In the genomic region with DNA sequence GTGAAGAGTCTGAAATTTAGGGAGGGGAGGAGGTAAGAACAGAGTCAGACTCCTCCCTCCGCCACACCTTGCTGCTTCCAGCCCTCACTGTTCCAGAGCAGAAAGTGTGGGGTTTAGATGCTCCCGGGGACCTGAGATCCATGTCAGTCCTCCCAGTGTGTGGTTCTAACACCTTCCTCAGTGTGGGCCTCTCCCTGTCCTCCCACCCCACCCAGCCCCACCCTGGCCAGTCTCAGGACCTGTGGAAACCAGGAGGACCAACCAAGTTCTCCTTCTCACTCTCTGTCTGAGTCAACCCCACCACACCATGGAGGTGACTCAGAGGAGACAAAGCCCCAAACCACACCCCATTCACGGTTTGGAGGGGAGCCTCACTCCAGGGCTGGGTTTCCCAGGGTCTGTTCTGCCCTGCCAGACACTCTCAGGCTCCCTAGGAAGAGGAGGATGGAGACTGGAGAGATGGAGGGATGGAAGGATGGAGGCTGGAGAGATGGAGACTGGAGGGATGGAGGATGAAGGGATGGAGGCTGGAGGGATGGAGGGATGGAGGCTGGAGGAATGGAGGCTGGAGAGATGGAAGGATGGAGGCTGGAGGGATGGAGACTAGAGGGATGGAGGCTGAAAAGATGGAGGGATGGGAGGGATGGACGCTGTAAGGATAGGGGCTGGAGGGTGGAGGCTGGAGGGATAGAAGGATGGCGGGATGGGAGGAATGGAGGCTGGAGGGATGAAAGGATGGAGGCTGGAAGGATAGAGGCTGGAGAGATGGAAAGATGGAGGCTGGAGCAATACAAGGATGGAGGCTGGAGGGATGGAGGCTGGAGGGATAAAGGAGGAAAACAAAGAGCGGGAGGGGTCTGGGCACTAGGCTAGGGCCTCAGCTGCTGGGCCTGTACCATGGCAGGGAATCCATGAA, we compare ENCODE assay signal across 9 cellular contexts.
DNase-seq lines count a peak whose midpoint lies in the region; ATAC-seq, FAIRE-seq and TF ChIP-seq lines count a peak whose summit lies in the region.
"Had no signal": no experiment of that assay in that cellular context is flagged by ENCODE, and none has a peak within 500 bp of the region (broad histone marks: within the 10 kb centered on the region; RNA-seq: fewer than 3 reads in every experiment).

No MANE protein-coding gene starts in this region.

- DNase-seq in activated CD4-positive, alpha-beta T cell treated with anti-CD3 and anti-CD28 coated beads, Interleukin-2, amount 50 U/mL, for 48 hours: peak; percentile 84 to 88
- DNase-seq in keratinocyte (ENCODE audit: low read depth, low spot score) (peak; percentile 73), DMS53 treated with DMSO at 0.1 percent for 48 hours (lab: John Stamatoyannopoulos, UW; ENCODE audit: unreplicated experiment) (no peak), ecto neural progenitor cell (ENCODE audit: low spot score) (no peak), NCI-H1436 treated with DMSO at 0.1 percent for 48 hours (lab: John Stamatoyannopoulos, UW) (no peak), sciatic nerve (ENCODE audit: low spot score) (no peak)

- peak; percentile 41 for FAIRE-seq in keratinocyte (lab: Jason Lieb, UNC)
- FAIRE-seq: pancreas had no signal

- H3K9ac ChIP-seq in keratinocyte (ENCODE audit: control insufficient read depth, extremely low read depth, insufficient read depth, low read length): no peak overlapping the region

- H2AFZ ChIP-seq in keratinocyte (ENCODE audit: control insufficient read depth, low read length): no peak overlapping the region

- H3K9me1 ChIP-seq in keratinocyte (ENCODE audit: control insufficient read depth, extremely low read depth, insufficient read depth, low read length): no peaks in the 10 kb centered on the region

- no peaks in the 10 kb centered on the region for H3K79me2 ChIP-seq in keratinocyte (ENCODE audit: control insufficient read depth, insufficient read depth, low read length)

- no peaks in the 10 kb centered on the region for H3K36me3 ChIP-seq in keratinocyte (ENCODE audit: control insufficient read depth in 2 of 2, extremely low read depth in 1 of 2, insufficient read depth in 2 of 2, low read length in 2 of 2)
- H3K36me3 ChIP-seq: pancreas had no signal

- TF ChIP-seq CTCF in keratinocyte (optimal IDR thresholded peaks at IDR 0.05 in 1 of 3, IDR thresholded peaks at IDR 0.05 in 1 of 3, conservative IDR thresholded peaks at IDR 0.05 in 1 of 3; ENCODE audit: extremely low read depth in 1 of 3, insufficient read depth in 2 of 3, low read length in 3 of 3): no peak

- H3K27ac ChIP-seq in keratinocyte (ENCODE audit: control insufficient read depth, insufficient read depth, low read length): peak overlapping the region; percentile 34
- H3K27ac ChIP-seq: pancreas had no signal

- no peak overlapping the region for H3K4me3 ChIP-seq in keratinocyte (ENCODE audit: control insufficient read depth in 2 of 3, extremely low read depth in 1 of 3, insufficient read depth in 2 of 3, low read depth in 1 of 3, low read length in 3 of 3)
- H3K4me3 ChIP-seq: pancreas had no signal

- ATAC-seq in GM19043 (IDR thresholded peaks at IDR 0.05; ENCODE audit: low read depth, unreplicated experiment) (peak; percentile 34), HG03196 (IDR thresholded peaks at IDR 0.05; ENCODE audit: unreplicated experiment) (peak; percentile 37), sciatic nerve (no peak)
- ATAC-seq: pancreas had no signal

- intact Hi-C loops in sciatic nerve (cut with DNase I): no loop called here

- H3K4me1 ChIP-seq in keratinocyte (ENCODE audit: control insufficient read depth, extremely low read depth, insufficient read depth, low read length): peaks cover 28% of the 10 kb centered on the region
- H3K4me1 ChIP-seq: pancreas had no signal

- H4K20me1 ChIP-seq in keratinocyte (ENCODE audit: control insufficient read depth, extremely low read depth, insufficient read depth, low read length): no peaks in the 10 kb centered on the region

- dilution Hi-C loops in keratinocyte (cut with MboI; ENCODE audit: extremely low pct_ligation_motif_present, low sequenced_read_pairs): no loop called here

- H3K4me2 ChIP-seq in keratinocyte (ENCODE audit: control insufficient read depth, extremely low read depth, insufficient read depth, low read depth, low read length): peak overlapping the region; percentile 25

- no peaks in the 10 kb centered on the region for H3K9me3 ChIP-seq in keratinocyte (ENCODE audit: control insufficient read depth, low read depth, low read length)
- H3K9me3 ChIP-seq: pancreas had no signal

- H3K27me3 ChIP-seq in keratinocyte (ENCODE audit: control insufficient read depth, extremely low read depth, insufficient read depth, low read length): no peaks in the 10 kb centered on the region
- H3K27me3 ChIP-seq: pancreas had no signal

Comparison
In these comparisons a context has a peak if more than half of its experiments do, and no peak if none do; other contexts are left out.
1. DNase-seq: peak in activated CD4-positive, alpha-beta T cell treated with anti-CD3 and anti-CD28 coated beads, Interleukin-2, amount 50 U/mL, for 48 hours (2 of 2) and keratinocyte (single experiment); none in DMS53 treated with DMSO at 0.1 percent for 48 hours (single experiment), ecto neural progenitor cell (single experiment), NCI-H1436 treated with DMSO at 0.1 percent for 48 hours (single experiment) and sciatic nerve (single experiment).